Comparison of ENCODE assay signal across 21 cellular contexts in the genomic region with DNA sequence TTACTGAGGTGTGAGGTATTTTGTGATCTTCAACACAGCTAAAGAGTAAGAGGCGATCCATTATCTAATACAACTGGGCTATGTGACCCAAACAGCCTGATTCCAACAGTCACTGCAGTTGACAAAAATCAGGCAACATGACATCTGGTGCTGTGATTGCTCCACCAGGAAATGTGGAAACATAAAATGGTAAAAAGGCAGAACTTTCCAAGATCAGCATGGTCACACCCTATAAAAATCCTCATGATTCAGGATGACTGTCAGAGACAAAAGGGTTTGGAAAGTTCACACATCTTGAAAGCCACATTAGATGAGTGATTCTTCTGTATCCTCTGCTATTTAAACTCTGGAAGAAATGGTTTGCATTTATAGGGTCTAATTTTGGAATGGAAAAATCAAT.
DNase-seq lines count a peak whose midpoint lies in the region; ATAC-seq and TF ChIP-seq lines count a peak whose summit lies in the region.
"Had no signal": no experiment of that assay in that cellular context is flagged by ENCODE, and none has a peak within 500 bp of the region (broad histone marks: within the 10 kb centered on the region; RNA-seq: fewer than 3 reads in every experiment).

No MANE protein-coding gene starts in this region.

- DNase-seq in Right ventricle myocardium superior, result no peak
- no peak for DNase-seq in left cardiac atrium
- DNase-seq in RPMI7951 (ENCODE audit: low read depth), result peak; percentile 58
- peak; percentile 80 for DNase-seq in fibroblast of villous mesenchyme (ENCODE audit: low read depth)
- DNase-seq in smooth muscle cell (lab: John Stamatoyannopoulos, UW; ENCODE audit: unreplicated experiment), result no peak
- no peak for DNase-seq in cerebellar cortex (ENCODE audit: low spot score)
- no peak for DNase-seq in stomach
- DNase-seq in uterus, result no peak
- DNase-seq: activated CD8-positive, alpha-beta memory T cell treated with anti-CD3 and anti-CD28 coated beads, Interleukin-2, amount 50 U/mL, for 48 hours; activated naive CD4-positive, alpha-beta T cell treated with Interleukin-2 at 50 U/mL for 16 hours; CD8-positive, alpha-beta memory T cell; kidney; NCI-H1105; NCI-H2171 treated with DMSO at 0.1 percent for 48 hours; NK-92 treated with Interleukin-12 subunit alpha and Interleukin-12 subunit beta, amount 100 ng/mL, for 24 hours; SJCRH30; small intestine; upper lobe of right lung had no signal

- H3K9me3 ChIP-seq in smooth muscle cell (replicated peaks; ENCODE audit: low read depth) (no peaks in the 10 kb centered on the region), stomach (no peaks in the 10 kb centered on the region), uterus (no peaks in the 10 kb centered on the region)
- H3K9me3 ChIP-seq: neutrophil, SJCRH30, upper lobe of right lung had no signal

- H3K27me3 ChIP-seq in smooth muscle cell (ENCODE audit: low read depth) (no peaks in the 10 kb centered on the region), stomach (no peaks in the 10 kb centered on the region), uterus (no peaks in the 10 kb centered on the region)
- H3K27me3 ChIP-seq: neutrophil, SJCRH30, upper lobe of right lung had no signal

- WGBS in smooth muscle cell (ENCODE audit: low lambda C conversion rate), result 36% methylated on average over 1 of the region's 1 CpG
- WGBS in stomach, 5 donors, result 85 to 97% (median 92%) methylated on average over 1 of the region's 1 CpG

- no peaks in the 10 kb centered on the region for H3K79me2 ChIP-seq in smooth muscle cell (ENCODE audit: low read depth)

- intact Hi-C loops in Right ventricle myocardium superior (cut with DNase I) (no loop called here), left cardiac atrium (cut with DNase I) (no loop called here), stomach (cut with DNase I; ENCODE audit: low total_unique reads) (no loop called here), uterus (cut with DNase I; ENCODE audit: low total_unique reads) (no loop called here)

- TF ChIP-seq POLR2A in stomach (IDR thresholded peaks at IDR 0.05) (no peak), uterus (IDR thresholded peaks at IDR 0.05) (no peak)

- TF ChIP-seq CTCF in fibroblast of villous mesenchyme (IDR thresholded peaks at IDR 0.05; ENCODE audit: insufficient read depth, low read depth, low read length) (no peak), smooth muscle cell (IDR thresholded peaks at IDR 0.05; ENCODE audit: borderline replicate concordance, insufficient read depth, poor library complexity, severe bottlenecking) (no peak), stomach (IDR thresholded peaks at IDR 0.05) (no peak), uterus (IDR thresholded peaks at IDR 0.05) (no peak)

- H3K4me1 ChIP-seq in smooth muscle cell (ENCODE audit: low read depth) (no peaks in the 10 kb centered on the region), stomach (no peaks in the 10 kb centered on the region), uterus (no peaks in the 10 kb centered on the region)
- H3K4me1 ChIP-seq: SJCRH30 had no signal

- TF ChIP-seq EP300 in stomach (IDR thresholded peaks at IDR 0.05), result no peak

- H3K4me3 ChIP-seq in fibroblast of villous mesenchyme (ENCODE audit: low read depth, low read length) (no peak overlapping the region), smooth muscle cell (no peak overlapping the region), stomach (no peak overlapping the region), uterus (no peak overlapping the region)
- H3K4me3 ChIP-seq: K562, SJCRH30, upper lobe of right lung had no signal

- H4K20me1 ChIP-seq in smooth muscle cell (ENCODE audit: low read depth), result no peaks in the 10 kb centered on the region

- no peak overlapping the region for H3K9ac ChIP-seq in smooth muscle cell (ENCODE audit: low read depth)

- H2AFZ ChIP-seq in smooth muscle cell (ENCODE audit: low read depth), result no peak overlapping the region

- no peak overlapping the region for H3K4me2 ChIP-seq in smooth muscle cell

- H3K27ac ChIP-seq in smooth muscle cell (ENCODE audit: low read depth) (peak overlapping the region; percentile 5), stomach (no peak overlapping the region), uterus (no peak overlapping the region)
- H3K27ac ChIP-seq: neutrophil, SJCRH30, upper lobe of right lung had no signal

- H3F3A ChIP-seq in smooth muscle cell (ENCODE audit: low read depth), result no peaks in the 10 kb centered on the region

- H3K36me3 ChIP-seq in smooth muscle cell (ENCODE audit: low read depth) (no peaks in the 10 kb centered on the region), stomach (no peaks in the 10 kb centered on the region), uterus (no peaks in the 10 kb centered on the region)
- H3K36me3 ChIP-seq: neutrophil, SJCRH30, upper lobe of right lung had no signal

- ATAC-seq in Right ventricle myocardium superior (ENCODE audit: poor library complexity), result peak; percentile 67
- no peak for ATAC-seq in left cardiac atrium
- ATAC-seq: K562; stimulated activated memory B cell treated with anti-CD40 and anti-IgM and Interleukin-4, amounts not matched to agents 10 μg/mL and 1 μg/mL and 100 μg/mL, for 72 hours; upper lobe of right lung had no signal

Comparison
In these comparisons a context has a peak if more than half of its experiments do, and no peak if none do; other contexts are left out.
1. DNase-seq: peak in RPMI7951 (single experiment) and fibroblast of villous mesenchyme (single experiment); none in Right ventricle myocardium superior (single experiment), left cardiac atrium (single experiment), smooth muscle cell (single experiment), cerebellar cortex (single experiment), stomach (single experiment) and uterus (0 of 2).